Comparison of ENCODE assay signal across 7 cellular contexts in genomic region chr5:34193804-34194203, GRCh38.
DNase-seq lines count a peak whose midpoint lies in the region; ATAC-seq, FAIRE-seq and TF ChIP-seq lines count a peak whose summit lies in the region.
"Not testable (repeated sequence)": the region's sequence is repeated elsewhere in the genome, so short reads cannot be mapped to it uniquely, and the experiment has no call there.

No MANE protein-coding gene starts in this region.

- H3K9me3 Mint-ChIP-seq in activated CD8-positive, alpha-beta T cell treated with anti-CD3 and anti-CD28 coated beads, Interleukin-2, amount 10 ng/mL, durations not matched to agents 7 days and 5 days (ENCODE audit: insufficient read depth) = not testable (repeated sequence)

- not testable (repeated sequence) for H2AFZ ChIP-seq in HepG2 (ENCODE audit: low read length)

- peaks cover 7 to 13% of the 10 kb centered on the region in 2 experiments; a peak in 3 of 5 replicates for H3K36me3 ChIP-seq in HepG2 (replicated peaks in 1 of 2; ENCODE audit: control insufficient read depth in 1 of 2, insufficient read depth in 2 of 2, low read length in 2 of 2)
- H3K36me3 ChIP-seq in ovary = not testable (repeated sequence)

- H4K20me1 ChIP-seq in HepG2 (ENCODE audit: insufficient read depth, low read length) = not testable (repeated sequence)

- not testable (repeated sequence) for H3K4me1 ChIP-seq in HepG2 (ENCODE audit: insufficient read depth, low read length); ovary (ENCODE audit: insufficient read depth)

- H3K4me3 ChIP-seq in choroid plexus epithelial cell (ENCODE audit: low read depth, low read length); fibroblast of pulmonary artery (replicated peaks; ENCODE audit: low read depth, low read length); HepG2 (replicated peaks in 1 of 3; ENCODE audit: insufficient read depth in 1 of 3, low read depth in 2 of 3, low read length in 3 of 3); ovary: not testable (repeated sequence)

- not testable (repeated sequence) for TF ChIP-seq EP300 in HepG2 (IDR thresholded peaks at IDR 0.05; ENCODE audit: low read depth in 2 of 2, low read length in 2 of 2); HepG2 (CRISPR knock-in tag; IDR thresholded peaks at IDR 0.05; ENCODE audit: borderline replicate concordance)
- peak; percentile 21 for TF ChIP-seq EP300 in ovary (IDR thresholded peaks at IDR 0.05)

- H3K27ac Mint-ChIP-seq in activated CD8-positive, alpha-beta T cell treated with anti-CD3 and anti-CD28 coated beads, Interleukin-2, amount 10 ng/mL, durations not matched to agents 7 days and 5 days = not testable (repeated sequence)

- FAIRE-seq in HepG2 (lab: Jason Lieb, UNC) = not testable (repeated sequence)

- TF ChIP-seq POLR2A in HepG2 (IDR thresholded peaks at IDR 0.05; ENCODE audit: insufficient read depth in 1 of 2, low read depth in 2 of 2, low read length in 2 of 2); ovary (IDR thresholded peaks at IDR 0.05): not testable (repeated sequence)

- WGBS in HepG2 (ENCODE audit: low lambda C conversion rate) = 58% methylated on average over 3 of the region's 3 CpGs
- WGBS in ovary, 3 donors = 66 to 82% (median 77%) methylated on average over 2 to 3 of the region's 3 CpGs

- TF ChIP-seq RAD21 in HepG2 (CRISPR knock-in tag; IDR thresholded peaks at IDR 0.05) = not testable (repeated sequence)

- intact Hi-C loops in HepG2 (cut with micrococcal nuclease; ENCODE audit: unreplicated experiment); ovary (cut with DNase I): not testable (repeated sequence)

- DNase-seq in H4 (ENCODE audit: low spot score) (peak; percentile 25), NAMALWA (ENCODE audit: low spot score) (peak; percentile 38), choroid plexus epithelial cell (ENCODE audit: low read depth) (peak; percentile 18), fibroblast of pulmonary artery (ENCODE audit: low read depth) (peak; percentile 3), HepG2 (ENCODE audit: low spot score) (peak; percentile 39)
- DNase-seq in activated CD8-positive, alpha-beta T cell treated with anti-CD3 and anti-CD28 coated beads, Interleukin-2, amount 10 ng/mL, durations not matched to agents 7 days and 5 days = peak; percentile 23
- not testable (repeated sequence) for DNase-seq in ovary

- not testable (repeated sequence) for H3K9me3 ChIP-seq in HepG2 (ENCODE audit: low read length); ovary

- H3K4me2 ChIP-seq in HepG2 (ENCODE audit: low read depth, low read length) = not testable (repeated sequence)

- POLR2A ChIA-PET in activated CD8-positive, alpha-beta T cell treated with anti-CD3 and anti-CD28 coated beads, Interleukin-2, amount 10 ng/mL, durations not matched to agents 7 days and 5 days (lab: Charles Lee) = not testable (repeated sequence)
- POLR2A ChIA-PET in HepG2 (lab: Yijun Ruan, JAX) = interaction anchor here (0.6 kb wide), 1 partner anchor 178 kb away, joined by 3 read pairs; no protein-coding TSS in a partner anchor

- H3K4me3 Mint-ChIP-seq in activated CD8-positive, alpha-beta T cell treated with anti-CD3 and anti-CD28 coated beads, Interleukin-2, amount 10 ng/mL, durations not matched to agents 7 days and 5 days = not testable (repeated sequence)

- H3K9ac ChIP-seq in HepG2 (ENCODE audit: insufficient read depth, low read depth, low read length) = not testable (repeated sequence)

- TSS peak; percentile 45 for BruUV-seq in HepG2 (replicated peaks; lab: Mats Ljungman, UMichigan)

- not testable (repeated sequence) for ATAC-seq in activated CD8-positive, alpha-beta T cell treated with anti-CD3 and anti-CD28 coated beads, Interleukin-2, amount 10 ng/mL, durations not matched to agents 7 days and 5 days; HepG2

- peaks cover 17% of the 10 kb centered on the region for H3K36me3 Mint-ChIP-seq in activated CD8-positive, alpha-beta T cell treated with anti-CD3 and anti-CD28 coated beads, Interleukin-2, amount 10 ng/mL, durations not matched to agents 7 days and 5 days (ENCODE audit: low read depth)

- not testable (repeated sequence) for H3K27me3 ChIP-seq in HepG2 (ENCODE audit: control insufficient read depth in 1 of 2, insufficient read depth in 2 of 2, low read length in 2 of 2); ovary

- in situ Hi-C loops in HepG2 (cut with HindIII; ENCODE audit: extremely low pct_ligation_motif_present, low pct_unique_long_range_greater_than_20kb) = loop anchor here (25.0 kb wide), 1 partner anchor 268 kb away; no protein-coding TSS in a partner anchor

- TF ChIP-seq CTCF in choroid plexus epithelial cell (conservative IDR thresholded peaks at IDR 0.05; ENCODE audit: low read depth, low read length); fibroblast of pulmonary artery (IDR thresholded peaks at IDR 0.05; ENCODE audit: low read length, missing control alignments); HepG2 (CRISPR knock-in tag; IDR thresholded peaks at IDR 0.05); ovary (IDR thresholded peaks at IDR 0.05): not testable (repeated sequence)

- not testable (repeated sequence) for H3K4me1 Mint-ChIP-seq in activated CD8-positive, alpha-beta T cell treated with anti-CD3 and anti-CD28 coated beads, Interleukin-2, amount 10 ng/mL, durations not matched to agents 7 days and 5 days (ENCODE audit: low read depth)

- H3K27ac ChIP-seq in HepG2 (ENCODE audit: extremely low read length, insufficient read depth, low read length); ovary: not testable (repeated sequence)

- H3K27me3 Mint-ChIP-seq in activated CD8-positive, alpha-beta T cell treated with anti-CD3 and anti-CD28 coated beads, Interleukin-2, amount 10 ng/mL, durations not matched to agents 7 days and 5 days (ENCODE audit: low read depth) = not testable (repeated sequence)

- not testable (repeated sequence) for H3K79me2 ChIP-seq in HepG2 (ENCODE audit: insufficient read depth, low read length)

- CTCF ChIA-PET in activated CD8-positive, alpha-beta T cell treated with anti-CD3 and anti-CD28 coated beads, Interleukin-2, amount 10 ng/mL, durations not matched to agents 7 days and 5 days (lab: Charles Lee); HepG2 (lab: Yijun Ruan, JAX; ENCODE audit: low intra/inter-chr PET ratio, low total read pairs): not testable (repeated sequence)

TF ChIP-seq in HepG2, 621 proteins besides CTCF, POLR2A, EP300 and RAD21:
- TF ChIP-seq ARID5B (CRISPR knock-in tag; IDR thresholded peaks at IDR 0.05) = peak; percentile 12; the same call in 1 of the 2 replicates
- 0 out of 2 replicates have a peak, but pooled peaks have one; percentile 31 for TF ChIP-seq PITX1 (CRISPR knock-in tag; IDR thresholded peaks at IDR 0.05)
- TF ChIP-seq NR2F6 (IDR thresholded peaks at IDR 0.05) = peak; percentile 38; the same call in 1 of the 2 replicates
- not testable (repeated sequence) for TF ChIP-seq NR2F6 (CRISPR knock-in tag; IDR thresholded peaks at IDR 0.05)
- peak; percentile 67; the same call in 1 of the 2 replicates for TF ChIP-seq THRA (CRISPR knock-in tag; IDR thresholded peaks at IDR 0.05; ENCODE audit: borderline replicate concordance)
